ENCODE assay signal across 15 cellular contexts in the genomic region with DNA sequence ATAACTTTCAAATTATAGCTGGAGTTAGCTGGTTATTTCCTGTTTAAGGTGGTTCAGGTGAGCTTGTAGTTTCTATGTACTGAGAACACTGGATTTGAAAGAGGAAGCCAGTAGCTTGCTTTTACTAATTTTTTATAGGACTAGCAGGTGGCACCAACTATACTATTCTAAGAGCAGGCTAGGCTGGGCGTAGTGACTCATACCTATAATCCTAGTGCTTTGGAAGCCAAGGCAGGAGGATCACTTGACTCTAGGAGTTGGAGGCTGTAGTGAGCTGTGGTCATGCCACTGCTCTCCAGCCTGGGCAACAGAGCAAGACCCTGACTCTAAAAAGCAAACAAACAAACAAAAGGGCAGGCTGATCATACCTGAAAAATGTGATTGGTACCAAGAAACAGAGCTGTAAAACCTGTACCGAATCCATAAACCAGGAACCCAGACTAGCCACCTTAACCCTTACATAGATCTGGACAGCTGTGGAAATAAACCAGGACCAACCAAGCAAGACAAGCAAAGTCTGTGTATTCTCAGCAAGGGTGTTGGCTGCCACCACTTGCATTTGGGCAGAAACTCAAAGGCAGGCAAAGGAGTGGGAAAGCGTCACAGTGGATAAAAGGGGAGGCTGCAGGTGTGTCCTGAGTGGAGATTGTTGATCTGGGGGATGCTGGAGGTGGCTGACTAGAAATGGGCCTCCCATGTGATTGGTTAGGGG. TPM values are rescaled to one million over a fixed set of nuclear protein-coding genes. Genes with fewer than 3 reads are reported as not detected.
DNase-seq lines count a peak whose midpoint lies in the region; ATAC-seq and FAIRE-seq lines count a peak whose summit lies in the region.
"Had no signal": no experiment of that assay in that cellular context is flagged by ENCODE, and none has a peak within 500 bp of the region (broad histone marks: within the 10 kb centered on the region; RNA-seq: fewer than 3 reads in every experiment).

No MANE protein-coding gene starts in this region.

- H3K36me3 ChIP-seq in BLaER1 treated with 17β-estradiol and CSF1 and Interleukin-3, amounts not matched to agents 10 nM and 100 nM = no peaks in the 10 kb centered on the region
- H3K36me3 ChIP-seq in MG63 = no peaks in the 10 kb centered on the region
- H3K36me3 ChIP-seq: cardiac muscle cell had no signal

- H4K20me1 ChIP-seq in BLaER1 treated with 17β-estradiol and CSF1 and Interleukin-3, amounts not matched to agents 10 nM and 100 nM = no peaks in the 10 kb centered on the region

- peak overlapping the region; percentile 36 to 81 (median 71) for H3K4me2 ChIP-seq in BLaER1 treated with 17β-estradiol and CSF1 and Interleukin-3, amounts not matched to agents 10 nM and 100 nM

- no peaks in the 10 kb centered on the region for H3K27me3 ChIP-seq in BLaER1 treated with 17β-estradiol and CSF1 and Interleukin-3, amounts not matched to agents 10 nM and 100 nM
- no peaks in the 10 kb centered on the region for H3K27me3 ChIP-seq in MG63
- H3K27me3 ChIP-seq: cardiac muscle cell had no signal

- FAIRE-seq in colon (lab: Jason Lieb, UNC) = peak; percentile 5

- H3K4me3 ChIP-seq in BLaER1 treated with 17β-estradiol and CSF1 and Interleukin-3, amounts not matched to agents 10 nM and 100 nM = no peak overlapping the region
- H3K4me3 ChIP-seq in MG63 = no peak overlapping the region
- H3K4me3 ChIP-seq: cardiac muscle cell had no signal

- DNase-seq in MG63 = peak; percentile 42
- DNase-seq in myocyte (ENCODE audit: low read depth) = peak; percentile 60
- no peak for DNase-seq in effector CD8-positive, alpha-beta T cell (lab: John Stamatoyannopoulos, UW)
- DNase-seq: activated CD4-positive, alpha-beta T cell treated with anti-CD3 and anti-CD28 coated beads for 36 hours; activated naive CD8-positive, alpha-beta T cell treated with anti-CD3 and anti-CD28 coated beads, Interleukin-2, amount 10 ng/mL, durations not matched to agents 7 days and 5 days; endodermal cell; NCI-H1436; T-helper 2 cell had no signal

- ATAC-seq in GM19351 (IDR thresholded peaks at IDR 0.05; ENCODE audit: unreplicated experiment) (no peak), HG03045 (IDR thresholded peaks at IDR 0.05; ENCODE audit: unreplicated experiment) (no peak), HG03439 (IDR thresholded peaks at IDR 0.05; ENCODE audit: unreplicated experiment) (no peak)
- ATAC-seq: activated CD4-positive, alpha-beta T cell treated with anti-CD3 and anti-CD28 coated beads for 36 hours; stimulated activated effector memory CD8-positive, alpha-beta T cell treated with anti-CD3 and anti-CD28 coated beads, Interleukin-12 subunit alpha, Interleukin-12 subunit beta, amount 100 ng/mL, for 72 hours had no signal

- H3K9me3 ChIP-seq in BLaER1 treated with 17β-estradiol and CSF1 and Interleukin-3, amounts not matched to agents 10 nM and 100 nM (replicated peaks in 1 of 11) = no peaks in the 10 kb centered on the region
- no peaks in the 10 kb centered on the region for H3K9me3 ChIP-seq in MG63

- H3K4me1 ChIP-seq in BLaER1 treated with 17β-estradiol and CSF1 and Interleukin-3, amounts not matched to agents 10 nM and 100 nM = peaks cover 8 to 43% (median 26%) of the 10 kb centered on the region in 10 experiments

- H3K9ac ChIP-seq in BLaER1 treated with 17β-estradiol and CSF1 and Interleukin-3, amounts not matched to agents 10 nM and 100 nM = peak overlapping the region in 3 of 11 experiments; percentile 29 to 65 (median 50); a peak in 2 of 22 replicates

- peak overlapping the region in 7 of 11 experiments; percentile 1 to 77 (median 41); a peak in 10 of 22 replicates for H3K27ac ChIP-seq in BLaER1 treated with 17β-estradiol and CSF1 and Interleukin-3, amounts not matched to agents 10 nM and 100 nM
- H3K27ac ChIP-seq: cardiac muscle cell had no signal

RNA-seq across cellular contexts. Expression of a gene that starts 36.3 kb away (rescaled TPM):
- total RNA-seq in MG63 (2014; rRNA removed; shearing (Covaris generic); ENCODE audit: low replicate concordance) = 8.1 and 12.0 TPM in 2 replicates
- 0.24 and 2.2 TPM in 2 replicates for total RNA-seq in myocyte
- polyA plus RNA-seq in myocyte (2012) = 0.05 TPM
- total RNA-seq: activated naive CD8-positive, alpha-beta T cell treated with anti-CD3 and anti-CD28 coated beads, Interleukin-2, amount 10 ng/mL, durations not matched to agents 7 days and 5 days had no signal
